23 cellular contexts compared by ENCODE assay signal in genomic region chr10:76869931-76870330, GRCh38.
DNase-seq lines count a peak whose midpoint lies in the region; ATAC-seq and TF ChIP-seq lines count a peak whose summit lies in the region.
"Had no signal": no experiment of that assay in that cellular context is flagged by ENCODE, and none has a peak within 500 bp of the region (broad histone marks: within the 10 kb centered on the region; RNA-seq: fewer than 3 reads in every experiment).

No MANE protein-coding gene starts in this region.

- H3K4me1 ChIP-seq in heart right ventricle (peaks cover 0 to 14% (median 0%) of the 10 kb centered on the region in 9 donors), mammary epithelial cell (ENCODE audit: insufficient read depth, low read length) (peaks cover 16% of the 10 kb centered on the region), mesenchymal stem cell (ENCODE audit: control insufficient read depth, insufficient read depth, low read depth, low read length) (no peaks in the 10 kb centered on the region)
- H3K4me1 ChIP-seq: A549, SJCRH30 had no signal

- no peak overlapping the region for H3K27ac Mint-ChIP-seq in activated CD8-positive, alpha-beta T cell treated with anti-CD3 and anti-CD28 coated beads, Interleukin-2, amount 10 ng/mL, durations not matched to agents 7 days and 5 days
- H3K27ac Mint-ChIP-seq: CD8-positive, alpha-beta memory T cell had no signal

- no peak overlapping the region for H4K8ac ChIP-seq in mesenchymal stem cell (ENCODE audit: low read length)

- no peak overlapping the region for H2AK5ac ChIP-seq in mesenchymal stem cell (ENCODE audit: low read length, severe bottlenecking)

- H3K36me3 Mint-ChIP-seq in activated CD8-positive, alpha-beta T cell treated with anti-CD3 and anti-CD28 coated beads, Interleukin-2, amount 10 ng/mL, durations not matched to agents 7 days and 5 days (ENCODE audit: low read depth) = no peaks in the 10 kb centered on the region
- H3K36me3 Mint-ChIP-seq: CD8-positive, alpha-beta memory T cell had no signal

- H2BK120ac ChIP-seq in mesenchymal stem cell (ENCODE audit: low read depth, low read length) = no peak overlapping the region

- in situ Hi-C loops in mammary epithelial cell (cut with MboI; ENCODE audit: low sequenced_read_pairs in 2 of 2) = no loop called here

- peak overlapping the region in 1 of 2 experiments; percentile 55 for H3K23ac ChIP-seq in mesenchymal stem cell (ENCODE audit: low read length in 2 of 2)

- peaks cover 0 to 4% (median 0%) of the 10 kb centered on the region in 7 donors for H3K27me3 ChIP-seq in heart right ventricle
- no peaks in the 10 kb centered on the region for H3K27me3 ChIP-seq in mammary epithelial cell (ENCODE audit: insufficient read depth, low read length)
- H3K27me3 ChIP-seq in mesenchymal stem cell (ENCODE audit: control insufficient read depth in 1 of 2, insufficient read depth in 1 of 2, low read length in 2 of 2) = peaks cover 0 to 4% of the 10 kb centered on the region in 2 experiments
- H3K27me3 ChIP-seq: SJCRH30 had no signal

- no peak overlapping the region for H2BK5ac ChIP-seq in mesenchymal stem cell (ENCODE audit: low read depth, low read length, poor library complexity, severe bottlenecking)

- no peak overlapping the region for H2BK12ac ChIP-seq in mesenchymal stem cell (ENCODE audit: low read length in 2 of 2)

- no peaks in the 10 kb centered on the region for H3K9me3 ChIP-seq in heart right ventricle
- no peaks in the 10 kb centered on the region for H3K9me3 ChIP-seq in mammary epithelial cell (replicated peaks; ENCODE audit: insufficient read depth, low read length)
- no peaks in the 10 kb centered on the region for H3K9me3 ChIP-seq in mesenchymal stem cell (ENCODE audit: control insufficient read depth, low read length)
- H3K9me3 ChIP-seq: A549, SJCRH30 had no signal

- peak overlapping the region; percentile 82 for H2AFZ ChIP-seq in mammary epithelial cell (ENCODE audit: low read depth, low read length)
- no peak overlapping the region for H2AFZ ChIP-seq in mesenchymal stem cell (ENCODE audit: low read depth, low read length)

- WGBS in heart right ventricle, 2 donors = 71 to 77% methylated on average over 10 of the region's 10 CpGs
- 5% methylated on average over 4 of the region's 10 CpGs for WGBS in mammary epithelial cell (ENCODE audit: low coverage, missing lambda C conversion rate)
- 89% methylated on average over 10 of the region's 10 CpGs for WGBS in mesenchymal stem cell

- no peak overlapping the region for H3K4ac ChIP-seq in mesenchymal stem cell (ENCODE audit: low read depth in 1 of 2, low read length in 2 of 2)

- no peak overlapping the region for H3K18ac ChIP-seq in mesenchymal stem cell (ENCODE audit: low read depth in 1 of 2, low read length in 2 of 2)

- H4K91ac ChIP-seq in mesenchymal stem cell (ENCODE audit: low read length) = no peak overlapping the region

- H3K4me1 Mint-ChIP-seq in activated CD8-positive, alpha-beta T cell treated with anti-CD3 and anti-CD28 coated beads, Interleukin-2, amount 10 ng/mL, durations not matched to agents 7 days and 5 days (ENCODE audit: low read depth) = no peaks in the 10 kb centered on the region
- H3K4me1 Mint-ChIP-seq: CD8-positive, alpha-beta memory T cell had no signal

- TF ChIP-seq CTCF in heart right ventricle (IDR thresholded peaks at IDR 0.05) = no peak
- TF ChIP-seq CTCF in GM10248 (IDR thresholded peaks at IDR 0.05; ENCODE audit: control extremely low read depth, extremely low read depth, low read depth, missing control alignments) = no peak
- TF ChIP-seq CTCF in mammary epithelial cell (conservative IDR thresholded peaks at IDR 0.05 in 1 of 2, IDR thresholded peaks at IDR 0.05 in 1 of 2; ENCODE audit: extremely low read depth in 1 of 2, insufficient read depth in 1 of 2, low read depth in 1 of 2, low read length in 2 of 2) = no peak

- ATAC-seq in heart right ventricle (peak in 5 of 8 donors; percentile 8 to 75 (median 64)), Right ventricle myocardium superior (ENCODE audit: poor library complexity) (no peak)
- ATAC-seq in activated CD8-positive, alpha-beta T cell treated with anti-CD3 and anti-CD28 coated beads, Interleukin-2, amount 10 ng/mL, durations not matched to agents 7 days and 5 days = no peak
- ATAC-seq: A549 had no signal

- DNase-seq in heart right ventricle (peak; percentile 25 to 32), Right ventricle myocardium superior (no peak), GM10248 (ENCODE audit: extremely low spot score) (peak; percentile 1), mammary epithelial cell (no peak), mesenchymal stem cell (no peak), retina (no peak), HUDEP-2 (lab: John Stamatoyannopoulos, UW; ENCODE audit: unreplicated experiment in 76 of 76) (no peak)
- DNase-seq in activated CD8-positive, alpha-beta T cell treated with anti-CD3 and anti-CD28 coated beads, Interleukin-2, amount 10 ng/mL, durations not matched to agents 7 days and 5 days = no peak
- DNase-seq: C1 segment of cervical spinal cord; CD8-positive, alpha-beta memory T cell; DMS79 treated with DMSO at 0.1 percent for 48 hours; H7; IMR-90; NCI-H1092; NCI-H1436 treated with DMSO at 0.1 percent for 48 hours; NCI-H2081; NCI-H2171 treated with DMSO at 0.1 percent for 48 hours; NCI-H446; NCI-H774; OCI-M1; SJCRH30 had no signal

- intact Hi-C loops in heart right ventricle (cut with DNase I) (no loop called here), Right ventricle myocardium superior (cut with DNase I) (no loop called here), mammary epithelial cell (cut with micrococcal nuclease) (no loop called here)

- peak overlapping the region; percentile 85 for H2BK15ac ChIP-seq in mesenchymal stem cell (ENCODE audit: low read depth, poor library complexity, severe bottlenecking)

- no peak overlapping the region for H3K4me3 Mint-ChIP-seq in activated CD8-positive, alpha-beta T cell treated with anti-CD3 and anti-CD28 coated beads, Interleukin-2, amount 10 ng/mL, durations not matched to agents 7 days and 5 days

- no TSS peak for BruUV-seq in mammary epithelial cell (replicated peaks; lab: Mats Ljungman, UMichigan)

- H3K4me3 ChIP-seq in heart right ventricle (no peak overlapping the region), mammary epithelial cell (replicated peaks in 1 of 3; ENCODE audit: insufficient read depth in 1 of 3, low read depth in 2 of 3, low read length in 3 of 3) (no peak overlapping the region), mesenchymal stem cell (ENCODE audit: insufficient read depth in 1 of 2, low read depth in 1 of 2, low read length in 2 of 2) (no peak overlapping the region)
- H3K4me3 ChIP-seq: A549, SJCRH30 had no signal

- no peaks in the 10 kb centered on the region for H3K79me2 ChIP-seq in mammary epithelial cell (ENCODE audit: insufficient read depth, low read length)

- H3K27me3 Mint-ChIP-seq in activated CD8-positive, alpha-beta T cell treated with anti-CD3 and anti-CD28 coated beads, Interleukin-2, amount 10 ng/mL, durations not matched to agents 7 days and 5 days (ENCODE audit: low read depth) = no peaks in the 10 kb centered on the region
- H3K27me3 Mint-ChIP-seq: CD8-positive, alpha-beta memory T cell had no signal

- H3K14ac ChIP-seq in mesenchymal stem cell (ENCODE audit: low read length in 2 of 2) = peak overlapping the region in 1 of 2 experiments; percentile 68

- no peak overlapping the region for H3K27ac ChIP-seq in heart right ventricle
- no peak overlapping the region for H3K27ac ChIP-seq in mammary epithelial cell (ENCODE audit: insufficient read depth, low read depth, low read length)
- no peak overlapping the region for H3K27ac ChIP-seq in mesenchymal stem cell (ENCODE audit: low read length, poor library complexity, severe bottlenecking)
- H3K27ac ChIP-seq: A549, HL-60, SJCRH30 had no signal

- H3K36me3 ChIP-seq in heart right ventricle (no peaks in the 10 kb centered on the region), mammary epithelial cell (ENCODE audit: insufficient read depth, low read length) (no peaks in the 10 kb centered on the region), mesenchymal stem cell (ENCODE audit: control insufficient read depth in 1 of 2, insufficient read depth in 2 of 2, low read depth in 1 of 2, low read length in 2 of 2) (no peaks in the 10 kb centered on the region)
- H3K36me3 ChIP-seq: SJCRH30 had no signal

- dilution Hi-C loops in mammary epithelial cell (cut with HindIII; ENCODE audit: low sequenced_read_pairs) = no loop called here

- POLR2A ChIA-PET in GM10248 (lab: Yijun Ruan, JAX) = no interaction called here
- POLR2A ChIA-PET in activated CD8-positive, alpha-beta T cell treated with anti-CD3 and anti-CD28 coated beads, Interleukin-2, amount 10 ng/mL, durations not matched to agents 7 days and 5 days (lab: Charles Lee) = no interaction called here

- H4K20me1 ChIP-seq in mammary epithelial cell (ENCODE audit: insufficient read depth, low read length) = no peaks in the 10 kb centered on the region

- H3K79me1 ChIP-seq in mesenchymal stem cell (replicated peaks; ENCODE audit: low read length, poor library complexity, severe bottlenecking) = no peaks in the 10 kb centered on the region

- CTCF ChIA-PET in GM10248 (lab: Yijun Ruan, JAX) (no interaction called here), mammary epithelial cell (lab: Charles Lee; ENCODE audit: low non-redundant PET) (no interaction called here)
- CTCF ChIA-PET in activated CD8-positive, alpha-beta T cell treated with anti-CD3 and anti-CD28 coated beads, Interleukin-2, amount 10 ng/mL, durations not matched to agents 7 days and 5 days (lab: Charles Lee) = no interaction called here

- H3K9ac ChIP-seq in mammary epithelial cell (ENCODE audit: insufficient read depth, low read length) (no peak overlapping the region), mesenchymal stem cell (ENCODE audit: low read length) (no peak overlapping the region)

- peak overlapping the region; percentile 62 for H3K4me2 ChIP-seq in mammary epithelial cell (ENCODE audit: insufficient read depth, low read depth, low read length)
- no peak overlapping the region for H3K4me2 ChIP-seq in mesenchymal stem cell (ENCODE audit: low read length, poor library complexity, severe bottlenecking)
- H3K4me2 ChIP-seq: A549 had no signal

- H3K9me3 Mint-ChIP-seq in activated CD8-positive, alpha-beta T cell treated with anti-CD3 and anti-CD28 coated beads, Interleukin-2, amount 10 ng/mL, durations not matched to agents 7 days and 5 days (ENCODE audit: insufficient read depth) = no peaks in the 10 kb centered on the region

Comparison
In these comparisons a context has a peak if more than half of its experiments do, and no peak if none do; other contexts are left out.
1. ATAC-seq: peak in heart right ventricle (5 of 8); none in Right ventricle myocardium superior (single experiment) and activated CD8-positive, alpha-beta T cell treated with anti-CD3 and anti-CD28 coated beads, Interleukin-2, amount 10 ng/mL, durations not matched to agents 7 days and 5 days (single experiment).
2. DNase-seq: peak in heart right ventricle (2 of 2) and GM10248 (single experiment); none in Right ventricle myocardium superior (single experiment), mammary epithelial cell (single experiment), mesenchymal stem cell (single experiment), retina (single experiment), HUDEP-2 (0 of 76) and activated CD8-positive, alpha-beta T cell treated with anti-CD3 and anti-CD28 coated beads, Interleukin-2, amount 10 ng/mL, durations not matched to agents 7 days and 5 days (single experiment).